Comparison of ENCODE assay signal across 36 cellular contexts in genomic region chr19:40396886-40397567, GRCh38. TPM values are rescaled to one million over a fixed set of nuclear protein-coding genes. Genes with fewer than 3 reads are reported as not detected.
"Had no signal": no experiment of that assay in that cellular context is flagged by ENCODE, and none has a peak within 500 bp of the region (broad histone marks: within the 10 kb centered on the region; RNA-seq: fewer than 3 reads in every experiment).

No MANE protein-coding gene starts in this region.

- H3K36me3 Mint-ChIP-seq: activated CD4-positive, alpha-beta memory T cell treated with anti-CD3 and anti-CD28 coated beads for 36 hours; activated naive CD4-positive, alpha-beta T cell treated with anti-CD3 and anti-CD28 coated beads, Interleukin-2, amount 50 U/mL, for 72 hours; activated naive CD8-positive, alpha-beta T cell treated with anti-CD3 and anti-CD28 coated beads, Interleukin-2, amount 10 ng/mL, durations not matched to agents 7 days and 5 days; brain had no signal

- H3K27me3 ChIP-seq: ascending aorta, cardiac muscle cell had no signal

- H3K4me3 ChIP-seq: ascending aorta, cardiac muscle cell had no signal

- H3K9me3 ChIP-seq: ascending aorta had no signal

- H3K4me3 Mint-ChIP-seq: activated B cell treated with CpG ODN at 0.5 μM for 24 hours; activated CD4-positive, alpha-beta memory T cell treated with anti-CD3 and anti-CD28 coated beads for 36 hours; activated CD4-positive, alpha-beta T cell treated with anti-CD3 and anti-CD28 coated beads, Interleukin-2, amount 10 ng/mL, durations not matched to agents 24 days and 14 days; activated CD8-positive, alpha-beta T cell treated with anti-CD3 and anti-CD28 coated beads for 36 hours; activated naive CD4-positive, alpha-beta T cell treated with anti-CD3 and anti-CD28 coated beads for 36 hours; activated naive CD8-positive, alpha-beta T cell treated with anti-CD3 and anti-CD28 coated beads, Interleukin-2, amount 10 ng/mL, durations not matched to agents 7 days and 5 days; activated naive CD8-positive, alpha-beta T cell treated with anti-CD3 and anti-CD28 coated beads, Interleukin-2, amount 50 U/mL, for 24 hours; activated T-cell treated with anti-CD3 and anti-CD28 coated beads, Interleukin-2, amount 50 U/mL, for 4 hours; activated T-cell treated with anti-CD3 and anti-CD28 coated beads, Interleukin-2, amount 50 U/mL, for 72 hours; activated T-helper 1 cell treated with anti-CD3 and anti-CD28 coated beads, Interleukin-12 subunit alpha, Interleukin-12 subunit beta, Interleukin-2, Interleukin-4 antibody, amounts not matched to agents 30 ng/mL and 10 ng/mL and 1 ng/mL, durations not matched to agents 14 hours and 24 hours and 36 hours; activated T-helper 17 cell treated with anti-CD3 and anti-CD28 coated beads, Interleukin-2, amount 50 U/mL, for 72 hours; brain; central memory CD8-positive, alpha-beta T cell; T-helper 1 cell treated with Interleukin-12 subunit alpha and Interleukin-12 subunit beta and Interleukin-4 antibody, amounts not matched to agents 30 μg/mL and 1 μg/mL, for 36 hours; T-helper 2 cell treated with Interferon-gamma antibody and Interleukin-4, amounts not matched to agents 5 μg/mL and 100 μg/mL, for 36 hours had no signal

- H3K36me3 ChIP-seq: ascending aorta, cardiac muscle cell had no signal

- H3K27ac Mint-ChIP-seq: activated B cell treated with CpG ODN at 0.5 μM for 24 hours; activated CD4-positive, alpha-beta memory T cell treated with anti-CD3 and anti-CD28 coated beads for 36 hours; activated CD4-positive, alpha-beta T cell treated with anti-CD3 and anti-CD28 coated beads, Interleukin-2, amount 10 ng/mL, durations not matched to agents 24 days and 14 days; activated CD8-positive, alpha-beta T cell treated with anti-CD3 and anti-CD28 coated beads for 36 hours; activated naive CD4-positive, alpha-beta T cell treated with anti-CD3 and anti-CD28 coated beads for 36 hours; activated naive CD4-positive, alpha-beta T cell treated with anti-CD3 and anti-CD28 coated beads, Interleukin-2, amount 50 U/mL, for 72 hours; activated naive CD8-positive, alpha-beta T cell treated with anti-CD3 and anti-CD28 coated beads, Interleukin-2, amount 10 ng/mL, durations not matched to agents 7 days and 5 days; activated naive CD8-positive, alpha-beta T cell treated with anti-CD3 and anti-CD28 coated beads, Interleukin-2, amount 50 U/mL, for 24 hours; activated T-cell treated with anti-CD3 and anti-CD28 coated beads, Interleukin-2, amount 50 U/mL, for 72 hours; activated T-helper 1 cell treated with anti-CD3 and anti-CD28 coated beads, Interleukin-12 subunit alpha, Interleukin-12 subunit beta, Interleukin-2, Interleukin-4 antibody, amounts not matched to agents 30 ng/mL and 10 ng/mL and 1 ng/mL, durations not matched to agents 14 hours and 24 hours and 36 hours; activated T-helper 17 cell treated with anti-CD3 and anti-CD28 coated beads, Interleukin-2, amount 50 U/mL, for 72 hours; brain; T-helper 1 cell treated with Interleukin-12 subunit alpha and Interleukin-12 subunit beta and Interleukin-4 antibody, amounts not matched to agents 30 μg/mL and 1 μg/mL, for 36 hours; T-helper 2 cell treated with Interferon-gamma antibody and Interleukin-4, amounts not matched to agents 5 μg/mL and 100 μg/mL, for 36 hours had no signal

- H3K4me1 Mint-ChIP-seq: brain had no signal

- H3K9me3 Mint-ChIP-seq: activated B cell treated with CpG ODN at 0.5 μM for 24 hours; activated CD4-positive, alpha-beta memory T cell treated with anti-CD3 and anti-CD28 coated beads for 36 hours; activated CD4-positive, alpha-beta T cell treated with anti-CD3 and anti-CD28 coated beads, Interleukin-2, amount 10 ng/mL, durations not matched to agents 24 days and 14 days; activated CD8-positive, alpha-beta T cell treated with anti-CD3 and anti-CD28 coated beads for 36 hours; activated naive CD4-positive, alpha-beta T cell treated with anti-CD3 and anti-CD28 coated beads for 36 hours; activated naive CD4-positive, alpha-beta T cell treated with anti-CD3 and anti-CD28 coated beads, Interleukin-2, amount 50 U/mL, for 72 hours; activated naive CD8-positive, alpha-beta T cell treated with anti-CD3 and anti-CD28 coated beads, Interleukin-2, amount 10 ng/mL, durations not matched to agents 7 days and 5 days; activated naive CD8-positive, alpha-beta T cell treated with anti-CD3 and anti-CD28 coated beads, Interleukin-2, amount 50 U/mL, for 24 hours; activated T-cell treated with anti-CD3 and anti-CD28 coated beads, Interleukin-2, amount 50 U/mL, for 4 hours; activated T-cell treated with anti-CD3 and anti-CD28 coated beads, Interleukin-2, amount 50 U/mL, for 72 hours; activated T-helper 1 cell treated with anti-CD3 and anti-CD28 coated beads, Interleukin-12 subunit alpha, Interleukin-12 subunit beta, Interleukin-2, Interleukin-4 antibody, amounts not matched to agents 30 ng/mL and 10 ng/mL and 1 ng/mL, durations not matched to agents 14 hours and 24 hours and 36 hours; activated T-helper 17 cell treated with anti-CD3 and anti-CD28 coated beads, Interleukin-2, amount 50 U/mL, for 72 hours; brain; central memory CD8-positive, alpha-beta T cell; T-helper 1 cell treated with Interleukin-12 subunit alpha and Interleukin-12 subunit beta and Interleukin-4 antibody, amounts not matched to agents 30 μg/mL and 1 μg/mL, for 36 hours; T-helper 2 cell treated with Interferon-gamma antibody and Interleukin-4, amounts not matched to agents 5 μg/mL and 100 μg/mL, for 36 hours had no signal

- ATAC-seq: activated CD8-positive, alpha-beta T cell treated with anti-CD3 and anti-CD28 coated beads for 36 hours; activated naive CD4-positive, alpha-beta T cell treated with anti-CD3 and anti-CD28 coated beads, Interleukin-2, amount 50 U/mL, for 72 hours; activated naive CD8-positive, alpha-beta T cell treated with anti-CD3 and anti-CD28 coated beads, Interleukin-2, amount 50 U/mL, for 24 hours; activated T-cell treated with anti-CD3 and anti-CD28 coated beads, Interleukin-2, amount 50 U/mL, for 4 hours; activated T-cell treated with anti-CD3 and anti-CD28 coated beads, Interleukin-2, amount 50 U/mL, for 72 hours; activated T-helper 17 cell treated with anti-CD3 and anti-CD28 coated beads, Interleukin-2, amount 50 U/mL, for 72 hours had no signal

- H3K27ac ChIP-seq: ascending aorta, cardiac muscle cell, VCaP had no signal

- H3K27me3 Mint-ChIP-seq: activated CD4-positive, alpha-beta memory T cell treated with anti-CD3 and anti-CD28 coated beads for 36 hours; activated CD8-positive, alpha-beta T cell treated with anti-CD3 and anti-CD28 coated beads for 36 hours; activated T-helper 17 cell treated with anti-CD3 and anti-CD28 coated beads, Interleukin-2, amount 50 U/mL, for 72 hours; brain; central memory CD8-positive, alpha-beta T cell had no signal

- H3K4me1 ChIP-seq: ascending aorta had no signal

- DNase-seq: activated B cell treated with CpG ODN at 0.5 μM for 24 hours; activated CD4-positive, alpha-beta memory T cell treated with anti-CD3 and anti-CD28 coated beads for 36 hours; activated CD4-positive, alpha-beta T cell treated with anti-CD3 and anti-CD28 coated beads for 4 hours; activated CD4-positive, alpha-beta T cell treated with anti-CD3 and anti-CD28 coated beads, Interleukin-2, amount 10 ng/mL, durations not matched to agents 24 days and 14 days; activated CD4-positive, alpha-beta T cell treated with anti-CD3 and anti-CD28 coated beads, Interleukin-2, amount 50 U/mL, for 1 hour; activated CD4-positive, alpha-beta T cell treated with anti-CD3 and anti-CD28 coated beads, Interleukin-2, amount 50 U/mL, for 4 hours; activated CD4-positive, CD25-positive, alpha-beta regulatory T cell treated with anti-CD3 and anti-CD28 coated beads, Interleukin-2, amount 50 U/mL, for 72 hours; activated CD8-positive, alpha-beta memory T cell treated with anti-CD3 and anti-CD28 coated beads, Interleukin-2, amount 50 U/mL, for 4 hours; activated CD8-positive, alpha-beta T cell treated with anti-CD3 and anti-CD28 coated beads for 36 hours; activated effector memory CD4-positive, alpha-beta T cell treated with anti-CD3 and anti-CD28 coated beads, Interleukin-2, amount 50 U/mL, for 16 hours; activated gamma-delta T cell treated with Interleukin-2 at 50 U/mL for 16 hours; activated naive CD4-positive, alpha-beta T cell; activated naive CD4-positive, alpha-beta T cell treated with anti-CD3 and anti-CD28 coated beads for 36 hours; activated naive CD4-positive, alpha-beta T cell treated with anti-CD3 and anti-CD28 coated beads, Interleukin-2, amount 50 U/mL, for 16 hours; activated naive CD8-positive, alpha-beta T cell treated with anti-CD3 and anti-CD28 coated beads, Interleukin-2, amount 10 ng/mL, durations not matched to agents 7 days and 5 days; activated naive CD8-positive, alpha-beta T cell treated with anti-CD3 and anti-CD28 coated beads, Interleukin-2, amount 50 U/mL, for 24 hours; activated T-cell treated with anti-CD3 and anti-CD28 coated beads for 4 hours; activated T-cell treated with anti-CD3 and anti-CD28 coated beads, Interleukin-2, amount 50 U/mL, for 1 hour; activated T-cell treated with anti-CD3 and anti-CD28 coated beads, Interleukin-2, amount 50 U/mL, for 4 hours; activated T-cell treated with anti-CD3 and anti-CD28 coated beads, Interleukin-2, amount 50 U/mL, for 72 hours; amygdala; anterior cingulate cortex; caudate nucleus; cerebellar nuclear complex; T-helper 2 cell; T-helper 9 cell had no signal

RNA-seq across cellular contexts. Expression of gene HIPK4, which starts 7.0 kb away (rescaled TPM):
- total RNA-seq: activated CD4-positive, alpha-beta memory T cell treated with anti-CD3 and anti-CD28 coated beads for 36 hours; activated CD4-positive, alpha-beta T cell treated with anti-CD3 and anti-CD28 coated beads, Interleukin-2, amount 10 ng/mL, durations not matched to agents 24 days and 14 days; activated CD8-positive, alpha-beta T cell treated with anti-CD3 and anti-CD28 coated beads for 36 hours; activated naive CD4-positive, alpha-beta T cell treated with anti-CD3 and anti-CD28 coated beads for 36 hours; activated naive CD4-positive, alpha-beta T cell treated with anti-CD3 and anti-CD28 coated beads, Interleukin-2, amount 50 U/mL, for 72 hours; activated T-helper 1 cell treated with anti-CD3 and anti-CD28 coated beads, Interleukin-12 subunit alpha, Interleukin-12 subunit beta, Interleukin-2, Interleukin-4 antibody, amounts not matched to agents 30 ng/mL and 10 ng/mL and 1 ng/mL, durations not matched to agents 14 hours and 24 hours and 36 hours; activated T-helper 17 cell treated with anti-CD3 and anti-CD28 coated beads, Interleukin-2, amount 50 U/mL, for 72 hours; ascending aorta had no signal
